In genomic region chr9:94809778-94810177, GRCh38 we compare ENCODE assay signal across 17 cellular contexts.
A peak's percentile ranks its signal among the peaks of the same experiment; 100 is the strongest.
DNase-seq lines count a peak whose midpoint lies in the region; ATAC-seq, FAIRE-seq and TF ChIP-seq lines count a peak whose summit lies in the region.
"Had no signal": no experiment of that assay in that cellular context is flagged by ENCODE, and none has a peak within 500 bp of the region (broad histone marks: within the 10 kb centered on the region; RNA-seq: fewer than 3 reads in every experiment).

No MANE protein-coding gene starts in this region.

- no peak overlapping the region for H3K9ac ChIP-seq in neuronal stem cell (ENCODE audit: low read depth, low read length, poor library complexity)
- H3K9ac ChIP-seq: BLaER1 treated with 17β-estradiol and CSF1 and Interleukin-3, amounts not matched to agents 10 nM and 100 nM; GM23248 had no signal

- no peaks in the 10 kb centered on the region for H3K79me1 ChIP-seq in neuronal stem cell (ENCODE audit: low read depth, low read length)

- WGBS in A549 (ENCODE audit: missing lambda C conversion rate), result 94% methylated on average over 6 of the region's 6 CpGs
- WGBS in neuronal stem cell (ENCODE audit: extremely low coverage in 2 of 2, insufficient read length in 2 of 2, insufficient replicate concordance in 1 of 2), 2 donors, result no CpG with 5 or more reads among the region's 6 CpGs

- no peak overlapping the region for H3K27ac Mint-ChIP-seq in activated T-cell treated with anti-CD3 and anti-CD28 coated beads, Interleukin-2, amount 50 U/mL, for 24 hours
- H3K27ac Mint-ChIP-seq: CD4-positive, CD25-positive, alpha-beta regulatory T cell; H9 had no signal

- TF ChIP-seq POLR2A in A549 (IDR thresholded peaks at IDR 0.05; ENCODE audit: low read length), result no peak

- H3K23ac ChIP-seq in neuronal stem cell (ENCODE audit: low read depth, low read length, poor library complexity), result no peak overlapping the region

- peaks cover 0 to 3% of the 10 kb centered on the region in 2 donors for H3K36me3 ChIP-seq in ascending aorta
- peaks cover 2 to 28% of the 10 kb centered on the region in 2 donors for H3K36me3 ChIP-seq in neuronal stem cell (replicated peaks in 1 of 2; ENCODE audit: control insufficient read depth in 2 of 2, insufficient read depth in 2 of 2, low read length in 2 of 2)
- H3K36me3 ChIP-seq in upper lobe of right lung, result no peaks in the 10 kb centered on the region

- peak overlapping the region; percentile 39 for H3K14ac ChIP-seq in neuronal stem cell (ENCODE audit: low read length)

- FAIRE-seq in A549 (lab: Jason Lieb, UNC), result no peak
- FAIRE-seq: GM19239 had no signal

- CTCF ChIA-PET in A549 (lab: Yijun Ruan, JAX), result interaction anchor here (0.6 to 1.2 kb wide), 2 partner anchors 10 to 101 kb away, joined by 4 read pairs; no protein-coding TSS in a partner anchor

- no peak overlapping the region for H2BK120ac ChIP-seq in neuronal stem cell (ENCODE audit: low read depth, low read length)

- H3K4me2 ChIP-seq in A549 (no peak overlapping the region), neuronal stem cell (ENCODE audit: insufficient read depth, low read length, poor library complexity, severe bottlenecking) (no peak overlapping the region)
- H3K4me2 ChIP-seq: BLaER1 treated with 17β-estradiol and CSF1 and Interleukin-3, amounts not matched to agents 10 nM and 100 nM had no signal

- no peak overlapping the region for H3K4ac ChIP-seq in neuronal stem cell (ENCODE audit: low read length)

- no peak overlapping the region for H2AFZ ChIP-seq in neuronal stem cell (ENCODE audit: low read length)
- H2AFZ ChIP-seq: GM23248 had no signal

- no peak overlapping the region for H2BK15ac ChIP-seq in neuronal stem cell (ENCODE audit: low read length)

- no peak overlapping the region for H2AK5ac ChIP-seq in neuronal stem cell (ENCODE audit: low read depth, low read length)

- H3K27me3 Mint-ChIP-seq in activated T-cell treated with anti-CD3 and anti-CD28 coated beads, Interleukin-2, amount 50 U/mL, for 24 hours, result no peaks in the 10 kb centered on the region
- H3K27me3 Mint-ChIP-seq: CD4-positive, CD25-positive, alpha-beta regulatory T cell had no signal

- no peak for TF ChIP-seq RAD21 in A549 (conservative IDR thresholded peaks at IDR 0.05 in 1 of 2, IDR thresholded peaks at IDR 0.05 in 1 of 2)

- intact Hi-C loops in ascending aorta (cut with DNase I) (loop anchor here (2.0 to 5.0 kb wide), 3 partner anchors 13 to 193 kb away; no protein-coding TSS in a partner anchor), upper lobe of right lung (cut with DNase I) (no loop called here)

- H3K4me3 ChIP-seq in A549 (no peak overlapping the region), ascending aorta (no peak overlapping the region), epithelial cell of esophagus (ENCODE audit: low read length) (no peak overlapping the region), neuronal stem cell (ENCODE audit: low read length in 2 of 2) (no peak overlapping the region), upper lobe of right lung (no peak overlapping the region)
- H3K4me3 ChIP-seq: BLaER1 treated with 17β-estradiol and CSF1 and Interleukin-3, amounts not matched to agents 10 nM and 100 nM; GM23248 had no signal

- no peak for ATAC-seq in A549
- no peak for ATAC-seq in upper lobe of right lung

- no peak overlapping the region for H4K91ac ChIP-seq in neuronal stem cell (ENCODE audit: low read depth, low read length, poor library complexity)

- H3K9me3 ChIP-seq in A549 (no peaks in the 10 kb centered on the region), ascending aorta (no peaks in the 10 kb centered on the region), neuronal stem cell (replicated peaks in 1 of 2; ENCODE audit: control insufficient read depth in 2 of 2, insufficient read depth in 1 of 2, low read depth in 1 of 2, low read length in 2 of 2) (no peaks in the 10 kb centered on the region), upper lobe of right lung (no peaks in the 10 kb centered on the region)
- H3K9me3 ChIP-seq: BLaER1 treated with 17β-estradiol and CSF1 and Interleukin-3, amounts not matched to agents 10 nM and 100 nM had no signal

- POLR2A ChIA-PET in A549 (lab: Yijun Ruan, JAX), result no interaction called here

- peaks cover 50% of the 10 kb centered on the region for H3K36me3 Mint-ChIP-seq in activated T-cell treated with anti-CD3 and anti-CD28 coated beads, Interleukin-2, amount 50 U/mL, for 24 hours (ENCODE audit: low read depth)

- peak overlapping the region; percentile 11 for H2BK5ac ChIP-seq in neuronal stem cell (ENCODE audit: low read length)

- DNase-seq in A549 (ENCODE audit: low read depth in 1 of 2, low spot score in 1 of 2), result no peak
- DNase-seq in ascending aorta (ENCODE audit: low spot score in 2 of 2), result no peak
- peak; percentile 45 for DNase-seq in epithelial cell of esophagus (ENCODE audit: low read depth)
- no peak for DNase-seq in neuronal stem cell (ENCODE audit: low spot score)
- no peak for DNase-seq in HCEC 1CT
- no peak for DNase-seq in upper lobe of right lung
- no peak for DNase-seq in NCI-H446 treated with DMSO at 0.1 percent for 48 hours (lab: John Stamatoyannopoulos, UW)
- DNase-seq in activated T-cell treated with anti-CD3 and anti-CD28 coated beads, Interleukin-2, amount 50 U/mL, for 24 hours, result no peak
- DNase-seq: AML-193; CD4-positive, CD25-positive, alpha-beta regulatory T cell; DMS53; GF-D8; GM23248; H9 had no signal

- H3K9me3 Mint-ChIP-seq in activated T-cell treated with anti-CD3 and anti-CD28 coated beads, Interleukin-2, amount 50 U/mL, for 24 hours, result no peaks in the 10 kb centered on the region
- H3K9me3 Mint-ChIP-seq: H9 had no signal

- peak overlapping the region; percentile 18 to 92; a peak in 4 of 6 replicates for H3K27ac ChIP-seq in A549
- peak overlapping the region; percentile 94 to 96 for H3K27ac ChIP-seq in ascending aorta
- H3K27ac ChIP-seq in neuronal stem cell (replicated peaks; ENCODE audit: low read length), result no peak overlapping the region
- H3K27ac ChIP-seq in upper lobe of right lung, result no peak overlapping the region
- H3K27ac ChIP-seq: 22Rv1; BLaER1 treated with 17β-estradiol and CSF1 and Interleukin-3, amounts not matched to agents 10 nM and 100 nM; GM23248 had no signal

- TF ChIP-seq CTCF in A549 (IDR thresholded peaks at IDR 0.05) (no peak), ascending aorta (IDR thresholded peaks at IDR 0.05) (no peak), epithelial cell of esophagus (IDR thresholded peaks at IDR 0.05; ENCODE audit: insufficient read depth, low read depth, low read length, missing control alignments) (no peak), upper lobe of right lung (IDR thresholded peaks at IDR 0.05) (no peak)

- peaks cover 76% of the 10 kb centered on the region for H3K4me1 ChIP-seq in A549
- peaks cover 24 to 69% of the 10 kb centered on the region in 2 donors for H3K4me1 ChIP-seq in ascending aorta
- H3K4me1 ChIP-seq in neuronal stem cell (ENCODE audit: control insufficient read depth in 2 of 2, insufficient read depth in 1 of 2, low read depth in 1 of 2, low read length in 2 of 2), result peaks cover 0 to 5% of the 10 kb centered on the region in 2 donors
- peaks cover 31% of the 10 kb centered on the region for H3K4me1 ChIP-seq in upper lobe of right lung

- H3K27me3 ChIP-seq in ascending aorta (no peaks in the 10 kb centered on the region), neuronal stem cell (ENCODE audit: control insufficient read depth in 3 of 3, insufficient read depth in 3 of 3, low read depth in 1 of 3, low read length in 3 of 3) (no peaks in the 10 kb centered on the region), upper lobe of right lung (no peaks in the 10 kb centered on the region)
- H3K27me3 ChIP-seq: BLaER1 treated with 17β-estradiol and CSF1 and Interleukin-3, amounts not matched to agents 10 nM and 100 nM had no signal

- peaks cover 14% of the 10 kb centered on the region for H3K4me1 Mint-ChIP-seq in activated T-cell treated with anti-CD3 and anti-CD28 coated beads, Interleukin-2, amount 50 U/mL, for 24 hours (ENCODE audit: low read depth)

- H3K18ac ChIP-seq in neuronal stem cell (ENCODE audit: low read length), result peak overlapping the region; percentile 7

- no peak overlapping the region for H3K4me3 Mint-ChIP-seq in activated T-cell treated with anti-CD3 and anti-CD28 coated beads, Interleukin-2, amount 50 U/mL, for 24 hours
- H3K4me3 Mint-ChIP-seq: CD4-positive, CD25-positive, alpha-beta regulatory T cell; H9 had no signal

- TF ChIP-seq EP300 in A549 (IDR thresholded peaks at IDR 0.05), result no peak

- H4K8ac ChIP-seq in neuronal stem cell (ENCODE audit: low read depth, low read length), result no peak overlapping the region

- no peak overlapping the region for H2BK12ac ChIP-seq in neuronal stem cell (ENCODE audit: low read length)

TF ChIP-seq in A549, 52 proteins besides CTCF, POLR2A, EP300 and RAD21 (continues in another document):
- TF ChIP-seq JUNB (IDR thresholded peaks at IDR 0.05) (no peak), TP53 (CRISPR knock-in tag; IDR thresholded peaks at IDR 0.05) (no peak), CHD2 (IDR thresholded peaks at IDR 0.05; ENCODE audit: low read length, partially characterized antibody) (no peak), HMGXB4 (CRISPR knock-in tag; IDR thresholded peaks at IDR 0.05; ENCODE audit: borderline replicate concordance) (no peak), ZFP36 (IDR thresholded peaks at IDR 0.05; ENCODE audit: borderline replicate concordance, partially characterized antibody) (no peak), CBX2 (IDR thresholded peaks at IDR 0.05; ENCODE audit: borderline replicate concordance, low read depth) (no peak)

Comparison
In these comparisons a context has a peak if more than half of its experiments do, and no peak if none do; other contexts are left out.
1. H3K27ac ChIP-seq: peak in A549 (2 of 2) and ascending aorta (2 of 2); none in neuronal stem cell (single experiment) and upper lobe of right lung (single experiment).